14 cellular contexts compared by ENCODE assay signal in the genomic region with DNA sequence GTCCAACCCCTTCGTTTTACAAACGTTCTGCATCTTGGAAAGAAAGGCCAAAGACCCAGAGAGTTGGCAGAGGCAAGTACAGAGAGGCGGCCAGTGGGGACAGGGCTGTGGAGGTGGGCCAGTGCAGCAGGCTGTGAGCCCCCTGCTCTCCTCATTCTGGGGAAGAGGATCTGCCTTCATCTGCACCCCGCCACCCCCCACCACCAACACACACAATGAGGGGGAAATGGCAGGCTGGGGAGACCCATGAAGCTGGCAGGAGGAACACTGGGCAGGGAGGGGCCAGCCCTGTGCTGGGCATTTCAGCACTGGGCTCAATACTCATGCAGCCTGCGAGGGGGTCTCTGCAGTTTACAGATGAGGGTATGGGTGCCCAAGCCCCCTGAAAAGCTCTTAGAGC. TPM values are rescaled to one million over a fixed set of nuclear protein-coding genes. Genes with fewer than 3 reads are reported as not detected.
DNase-seq lines count a peak whose midpoint lies in the region; ATAC-seq and TF ChIP-seq lines count a peak whose summit lies in the region.
"Had no signal": no experiment of that assay in that cellular context is flagged by ENCODE, and none has a peak within 500 bp of the region (broad histone marks: within the 10 kb centered on the region; RNA-seq: fewer than 3 reads in every experiment).

No MANE protein-coding gene starts in this region.

- CTCF ChIA-PET in PC-3 (lab: Charles Lee) = no interaction called here

- POLR2A ChIA-PET in PC-3 (lab: Charles Lee; ENCODE audit: unreplicated experiment) = interaction anchor here (0.6 kb wide), 1 partner anchor 94 kb away, joined by 9 read pairs; no protein-coding TSS in a partner anchor

- H3K36me3 ChIP-seq in PC-3 (ENCODE audit: low read depth, low read length) (no peaks in the 10 kb centered on the region), duodenal mucosa (ENCODE audit: control insufficient read depth in 1 of 2, insufficient read depth in 2 of 2, low read length in 2 of 2) (no peaks in the 10 kb centered on the region), neural progenitor cell (no peaks in the 10 kb centered on the region)
- H3K36me3 ChIP-seq: left ventricle myocardium inferior, right atrium auricular region had no signal

- H3K4me1 Mint-ChIP-seq in neural progenitor cell (peaks cover 39% of the 10 kb centered on the region), type B pancreatic cell (ENCODE audit: unreplicated experiment) (peaks cover 41% of the 10 kb centered on the region)
- H3K4me1 Mint-ChIP-seq: activated T-helper 17 cell treated with anti-CD3 and anti-CD28 coated beads, Interleukin-2, amount 50 U/mL, for 72 hours had no signal

- H3K9me3 ChIP-seq in PC-3 (ENCODE audit: low read length) (no peaks in the 10 kb centered on the region), duodenal mucosa (ENCODE audit: control insufficient read depth in 1 of 2, low read length in 2 of 2) (no peaks in the 10 kb centered on the region), neural progenitor cell (ENCODE audit: low read depth) (no peaks in the 10 kb centered on the region)
- H3K9me3 ChIP-seq: left ventricle myocardium inferior, right atrium auricular region had no signal

- peak overlapping the region; percentile 48 for H3K27ac ChIP-seq in PC-3 (ENCODE audit: low read length)
- peak overlapping the region; percentile 39 for H3K27ac ChIP-seq in duodenal mucosa (ENCODE audit: low read depth, low read length)
- peak overlapping the region; percentile 57 for H3K27ac ChIP-seq in neural progenitor cell
- H3K27ac ChIP-seq: HL-60 had no signal

- H3K4me3 Mint-ChIP-seq in neural progenitor cell (no peak overlapping the region), type B pancreatic cell (peak overlapping the region; percentile 17)
- H3K4me3 Mint-ChIP-seq: activated CD4-positive, alpha-beta memory T cell treated with anti-CD3 and anti-CD28 coated beads, Interleukin-2, amount 10 ng/mL, durations not matched to agents 7 days and 5 days; activated T-helper 17 cell treated with anti-CD3 and anti-CD28 coated beads, Interleukin-2, amount 50 U/mL, for 72 hours had no signal

- no peaks in the 10 kb centered on the region for H3K79me2 ChIP-seq in PC-3 (ENCODE audit: low read length)
- H3K79me2 ChIP-seq in neural progenitor cell (ENCODE audit: low read depth) = no peaks in the 10 kb centered on the region

- H4K20me1 ChIP-seq in PC-3 (ENCODE audit: low read length) (no peaks in the 10 kb centered on the region), neural progenitor cell (ENCODE audit: low read depth) (peaks cover 9% of the 10 kb centered on the region)

- no peak overlapping the region for H3K27ac Mint-ChIP-seq in neural progenitor cell
- peak overlapping the region; percentile 98 for H3K27ac Mint-ChIP-seq in type B pancreatic cell
- H3K27ac Mint-ChIP-seq: activated CD4-positive, alpha-beta memory T cell treated with anti-CD3 and anti-CD28 coated beads, Interleukin-2, amount 10 ng/mL, durations not matched to agents 7 days and 5 days; activated T-helper 17 cell treated with anti-CD3 and anti-CD28 coated beads, Interleukin-2, amount 50 U/mL, for 72 hours had no signal

- H3F3A ChIP-seq in PC-3 (ENCODE audit: low read length, unreplicated experiment) (no peaks in the 10 kb centered on the region), neural progenitor cell (ENCODE audit: low read depth) (peaks cover 39% of the 10 kb centered on the region)

- H3K9me2 ChIP-seq in PC-3 (replicated peaks; ENCODE audit: low read length) = no peaks in the 10 kb centered on the region

- no peaks in the 10 kb centered on the region for H3K9me3 Mint-ChIP-seq in neural progenitor cell
- peaks cover 4% of the 10 kb centered on the region for H3K9me3 Mint-ChIP-seq in type B pancreatic cell
- H3K9me3 Mint-ChIP-seq: activated CD4-positive, alpha-beta memory T cell treated with anti-CD3 and anti-CD28 coated beads, Interleukin-2, amount 10 ng/mL, durations not matched to agents 7 days and 5 days; activated T-helper 17 cell treated with anti-CD3 and anti-CD28 coated beads, Interleukin-2, amount 50 U/mL, for 72 hours had no signal

- ATAC-seq in PC-3 (no peak), HG03457 (IDR thresholded peaks at IDR 0.05; ENCODE audit: unreplicated experiment) (no peak), GM21423 (IDR thresholded peaks at IDR 0.05; ENCODE audit: unreplicated experiment) (no peak)
- ATAC-seq: activated T-helper 17 cell treated with anti-CD3 and anti-CD28 coated beads, Interleukin-2, amount 50 U/mL, for 72 hours had no signal

- intact Hi-C loops in PC-3 (cut with micrococcal nuclease) = loop anchor here (10.0 kb wide), 1 partner anchor 203 kb away; no protein-coding TSS in a partner anchor

- no peak for TF ChIP-seq CTCF in PC-3 (conservative IDR thresholded peaks at IDR 0.05; ENCODE audit: low read depth, low read length)
- TF ChIP-seq CTCF in neural progenitor cell (IDR thresholded peaks at IDR 0.05) = no peak
- TF ChIP-seq CTCF in type B pancreatic cell (conservative IDR thresholded peaks at IDR 0.05) = no peak

- peaks cover 2% of the 10 kb centered on the region for H3K27me3 Mint-ChIP-seq in neural progenitor cell (ENCODE audit: insufficient read depth, low read depth)
- no peaks in the 10 kb centered on the region for H3K27me3 Mint-ChIP-seq in type B pancreatic cell
- H3K27me3 Mint-ChIP-seq: activated CD4-positive, alpha-beta memory T cell treated with anti-CD3 and anti-CD28 coated beads, Interleukin-2, amount 10 ng/mL, durations not matched to agents 7 days and 5 days; activated T-helper 17 cell treated with anti-CD3 and anti-CD28 coated beads, Interleukin-2, amount 50 U/mL, for 72 hours had no signal

- no TSS peak for BruUV-seq in PC-3 (replicated peaks; lab: Mats Ljungman, UMichigan)

- H3K9ac ChIP-seq in PC-3 (ENCODE audit: low read length) (no peak overlapping the region), duodenal mucosa (ENCODE audit: low read depth in 1 of 2, low read length in 2 of 2) (no peak overlapping the region), neural progenitor cell (no peak overlapping the region)

- peaks cover 54% of the 10 kb centered on the region for H3K4me1 ChIP-seq in PC-3 (ENCODE audit: insufficient read depth, low read length)
- H3K4me1 ChIP-seq in duodenal mucosa (ENCODE audit: control insufficient read depth in 1 of 2, insufficient read depth in 2 of 2, low read length in 2 of 2) = peaks cover 35 to 40% of the 10 kb centered on the region in 2 donors
- peaks cover 31% of the 10 kb centered on the region for H3K4me1 ChIP-seq in neural progenitor cell

- H3K27me3 ChIP-seq in PC-3 (ENCODE audit: low read length) (no peaks in the 10 kb centered on the region), duodenal mucosa (ENCODE audit: control insufficient read depth in 1 of 2, insufficient read depth in 2 of 2, low read length in 2 of 2) (no peaks in the 10 kb centered on the region), neural progenitor cell (no peaks in the 10 kb centered on the region)
- H3K27me3 ChIP-seq: right atrium auricular region had no signal

- no peak overlapping the region for H2AFZ ChIP-seq in PC-3 (ENCODE audit: low read length)
- no peak overlapping the region for H2AFZ ChIP-seq in neural progenitor cell (replicated peaks)

- no peak for DNase-seq in PC-3
- DNase-seq in neural progenitor cell (ENCODE audit: low spot score) = no peak
- DNase-seq in type B pancreatic cell (ENCODE audit: extremely low spot score, unreplicated experiment) = no peak
- no peak for DNase-seq in DMS 273 (lab: John Stamatoyannopoulos, UW; ENCODE audit: unreplicated experiment)
- DNase-seq: activated CD4-positive, alpha-beta memory T cell treated with anti-CD3 and anti-CD28 coated beads, Interleukin-2, amount 10 ng/mL, durations not matched to agents 7 days and 5 days; dermis blood vessel endothelial cell; left ventricle myocardium inferior; NCI-H1436 had no signal

- H3K4me2 ChIP-seq in PC-3 (ENCODE audit: low read length) (peak overlapping the region; percentile 24; the same call in 1 of the 2 replicates), neural progenitor cell (no peak overlapping the region)

- H3K4me3 ChIP-seq in PC-3 (ENCODE audit: low read length) (no peak overlapping the region), duodenal mucosa (ENCODE audit: low read depth in 1 of 2, low read length in 2 of 2) (peak overlapping the region in 1 of 2 donors; percentile 6), neural progenitor cell (no peak overlapping the region)
- H3K4me3 ChIP-seq: left ventricle myocardium inferior, right atrium auricular region had no signal

- peaks cover 28% of the 10 kb centered on the region for H3K36me3 Mint-ChIP-seq in neural progenitor cell
- peaks cover 6% of the 10 kb centered on the region for H3K36me3 Mint-ChIP-seq in type B pancreatic cell

RNA-seq across cellular contexts. Expression of a gene that starts 14.6 kb away (rescaled TPM):
- total RNA-seq in PC-3 (2014; rRNA removed) (177 and 206 TPM in 2 replicates), neural progenitor cell (ENCODE audit: low replicate concordance) (356 and 519 TPM in 2 replicates), type B pancreatic cell (ENCODE audit: low replicate concordance) (219 and 591 TPM in 2 replicates)

RNA-seq across cellular contexts. Expression of a gene that starts 16.1 kb away (rescaled TPM):
- total RNA-seq in PC-3 (2014; rRNA removed) (6.4 and 7.2 TPM in 2 replicates), neural progenitor cell (ENCODE audit: low replicate concordance) (1.1 and 3.7 TPM in 2 replicates), type B pancreatic cell (ENCODE audit: low replicate concordance) (24.3 and 41.0 TPM in 2 replicates)

RNA-seq across cellular contexts. Expression of a gene that starts 32.3 kb away (rescaled TPM):
- total RNA-seq in PC-3 (2014; rRNA removed) = 17.6 and 22.2 TPM in 2 replicates
- total RNA-seq in neural progenitor cell (ENCODE audit: low replicate concordance) = 15.2 and 17.1 TPM in 2 replicates
- 3.7 and 7.2 TPM in 2 replicates for total RNA-seq in type B pancreatic cell (ENCODE audit: low replicate concordance)
- total RNA-seq: left ventricle myocardium inferior, right atrium auricular region had no signal
